9 cellular contexts compared by ENCODE assay signal in the genomic region with DNA sequence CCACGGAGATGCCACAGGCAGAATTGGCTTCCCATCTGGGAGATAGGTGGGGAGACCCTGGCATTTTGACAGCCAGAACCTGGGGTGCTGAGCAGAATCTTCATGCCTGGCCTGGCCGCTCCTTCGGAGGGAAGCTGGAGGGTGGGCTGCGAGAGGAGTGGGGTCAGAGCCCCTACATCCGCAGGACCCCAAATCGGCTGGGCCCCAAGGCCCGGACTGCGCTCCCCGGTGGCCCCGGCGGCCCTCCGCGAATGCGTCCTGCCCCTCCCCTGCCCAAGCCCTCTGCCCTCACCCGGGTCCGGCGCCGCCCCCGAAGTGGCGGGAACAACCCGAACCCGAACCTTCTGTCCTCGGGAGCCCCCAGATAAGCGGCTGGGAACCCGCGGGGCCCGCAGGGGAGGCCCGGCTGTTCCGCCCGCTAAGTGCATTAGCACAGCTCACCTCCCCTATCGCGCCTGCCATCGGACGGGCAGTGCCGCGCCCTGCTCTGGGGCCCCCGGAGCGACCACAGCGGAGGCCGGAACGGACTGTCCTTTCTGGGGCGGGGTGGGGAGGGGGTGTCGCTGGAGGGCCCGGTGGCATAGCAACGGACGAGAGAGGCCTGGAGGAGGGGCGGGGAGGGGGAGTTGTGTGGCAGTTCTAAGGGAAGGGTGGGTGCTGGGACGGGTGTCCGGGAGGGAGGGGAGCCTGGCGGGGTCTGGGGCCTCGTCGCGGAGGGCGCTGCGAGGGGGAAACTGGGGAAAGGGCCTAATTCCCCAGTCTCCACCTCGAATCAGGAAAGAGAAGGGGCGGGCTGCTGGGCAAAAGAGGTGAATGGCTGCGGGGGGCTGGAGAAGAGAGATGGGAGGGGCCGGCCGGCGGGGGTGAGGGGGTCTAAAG. TPM values are rescaled to one million over a fixed set of nuclear protein-coding genes. Genes with fewer than 3 reads are reported as not detected.
DNase-seq lines count a peak whose midpoint lies in the region; ATAC-seq and FAIRE-seq lines count a peak whose summit lies in the region.
"Had no signal": no experiment of that assay in that cellular context is flagged by ENCODE, and none has a peak within 500 bp of the region (broad histone marks: within the 10 kb centered on the region; RNA-seq: fewer than 3 reads in every experiment).

No MANE protein-coding gene starts in this region.

- no peak overlapping the region for H3K27ac ChIP-seq in GM23248

- no peaks in the 10 kb centered on the region for H3F3A ChIP-seq in GM23248 (ENCODE audit: insufficient read depth)

- ATAC-seq in GM19467 (IDR thresholded peaks at IDR 0.05; ENCODE audit: unreplicated experiment) = no peak

- no peak for FAIRE-seq in HTR-8/SVneo (lab: Jason Lieb, UNC)
- FAIRE-seq: frontal cortex had no signal

- no peak overlapping the region for H3K9ac ChIP-seq in GM23248

- DNase-seq in GM23248 = peak; percentile 35
- peak; percentile 25 for DNase-seq in SW480 (ENCODE audit: low spot score)
- peak; percentile 40 for DNase-seq in germinal center (ENCODE audit: low spot score)
- DNase-seq in retina = peak; percentile 57
- no peak for DNase-seq in GM19240 (ENCODE audit: insufficient read length, low spot score)
- DNase-seq in activated effector memory CD4-positive, alpha-beta T cell treated with anti-CD3 and anti-CD28 coated beads, Interleukin-2, amount 50 U/mL, for 16 hours = no peak
- no peak for DNase-seq in HTR-8/SVneo (ENCODE audit: insufficient read length, low spot score)

- H3K4me3 ChIP-seq in GM23248 = peak overlapping the region; percentile 53

- H3K9me2 ChIP-seq in GM23248 (ENCODE audit: insufficient read depth) = no peaks in the 10 kb centered on the region

- no peaks in the 10 kb centered on the region for H4K20me1 ChIP-seq in GM23248 (ENCODE audit: insufficient read depth)

- H3K4me2 ChIP-seq in GM23248 (ENCODE audit: unreplicated experiment) = peak overlapping the region; percentile 55

- WGBS in GM23248 (ENCODE audit: low coverage in 1 of 2, low lambda C conversion rate in 2 of 2, missing lambda C conversion rate in 2 of 2), 2 experiments = 8 to 11% methylated on average over 25 to 60 of the region's 61 CpGs

- H3K4me1 ChIP-seq in GM23248 (ENCODE audit: insufficient read depth) = no peaks in the 10 kb centered on the region

- H3K27me3 ChIP-seq in GM23248 (replicated peaks; ENCODE audit: insufficient read depth) = peaks cover 37% of the 10 kb centered on the region; the same call in 1 of the 2 replicates

- no peaks in the 10 kb centered on the region for H3K79me2 ChIP-seq in GM23248 (ENCODE audit: insufficient read depth)

- in situ Hi-C loops in GM23248 (cut with MboI) = no loop called here

- no peaks in the 10 kb centered on the region for H3K9me3 ChIP-seq in GM23248 (ENCODE audit: low read depth)

- H2AFZ ChIP-seq in GM23248 = no peak overlapping the region

- H3K36me3 ChIP-seq in GM23248 (ENCODE audit: low read depth) = no peaks in the 10 kb centered on the region

RNA-seq across cellular contexts. Expression of gene PNMT, which starts 0.8 kb away (rescaled TPM):
- total RNA-seq in GM23248 (2014; rRNA removed; shearing (Covaris generic)) = not detected in 2 replicates
- not detected in 2 replicates for polyA plus RNA-seq in GM23248 (2016; fragmentation: Nextera tagmentation; extraction: Ambion mirVana)

RNA-seq across cellular contexts. Expression of gene TCAP, which starts 2.4 kb away (rescaled TPM):
- total RNA-seq in GM23248 (2014; rRNA removed; shearing (Covaris generic)) = 0.43 TPM in 1 of 2 replicates, not detected in the other
- not detected in 2 replicates for polyA plus RNA-seq in GM23248 (2016; fragmentation: Nextera tagmentation; extraction: Ambion mirVana)

RNA-seq across cellular contexts. Expression of gene PGAP3, which starts 20.4 kb away (rescaled TPM):
- 14.2 and 15.3 TPM in 2 replicates for total RNA-seq in GM23248 (2014; rRNA removed; shearing (Covaris generic))
- 9.2 and 10.6 TPM in 2 replicates for polyA plus RNA-seq in GM23248 (2016; fragmentation: Nextera tagmentation; extraction: Ambion mirVana)

RNA-seq across cellular contexts. Expression of gene STARD3, which starts 30.6 kb away (rescaled TPM):
- total RNA-seq in GM23248 (2014; rRNA removed; shearing (Covaris generic)) = 34.0 and 41.0 TPM in 2 replicates
- polyA plus RNA-seq in GM23248 (2016; fragmentation: Nextera tagmentation; extraction: Ambion mirVana) = 32.3 and 34.1 TPM in 2 replicates

RNA-seq across cellular contexts. Expression of gene ERBB2, which starts 32.4 kb away (rescaled TPM):
- 45.8 and 55.4 TPM in 2 replicates for total RNA-seq in GM23248 (2014; rRNA removed; shearing (Covaris generic))
- polyA plus RNA-seq in GM23248 (2016; fragmentation: Nextera tagmentation; extraction: Ambion mirVana) = 28.5 and 30.3 TPM in 2 replicates

Comparison
In these comparisons a context has a peak if more than half of its experiments do, and no peak if none do; other contexts are left out.
1. DNase-seq: peak in GM23248 (single experiment), SW480 (single experiment), germinal center (single experiment) and retina (single experiment); none in GM19240 (single experiment), activated effector memory CD4-positive, alpha-beta T cell treated with anti-CD3 and anti-CD28 coated beads, Interleukin-2, amount 50 U/mL, for 16 hours (single experiment) and HTR-8/SVneo (single experiment).